In the genomic region with DNA sequence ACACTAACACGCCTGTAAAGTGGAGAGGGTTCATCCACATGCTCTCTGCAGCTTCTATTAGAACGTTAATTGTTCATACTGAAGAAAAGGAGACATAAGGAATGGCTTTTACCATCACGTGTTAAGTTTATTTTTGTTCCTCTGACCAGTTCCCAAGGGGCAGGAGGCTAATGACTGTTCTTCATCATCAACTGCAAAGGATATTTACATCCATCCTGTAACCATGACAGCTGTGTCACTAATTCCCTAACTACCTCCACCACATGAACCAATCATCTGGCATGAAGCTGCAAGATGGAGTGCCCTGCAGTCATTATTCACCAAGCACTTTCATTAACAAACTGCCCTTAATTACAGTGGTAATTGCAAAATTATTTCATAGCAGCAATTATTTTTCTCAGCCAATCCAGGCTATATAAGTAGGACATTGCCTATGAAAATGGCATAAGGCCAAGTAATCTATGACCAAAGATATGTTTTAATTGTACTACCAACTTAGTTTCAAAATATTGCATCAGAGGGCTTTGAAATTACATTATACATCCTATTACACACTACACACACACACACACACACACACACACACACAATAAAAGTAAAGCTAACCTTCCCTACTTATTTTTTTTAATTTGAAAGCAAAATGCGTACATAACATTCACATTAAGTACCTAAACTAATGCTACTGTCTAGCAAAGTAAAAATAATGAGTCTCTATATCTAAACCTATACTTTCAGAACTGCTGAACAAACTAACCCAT, we compare ENCODE assay signal across 17 cellular contexts.
DNase-seq lines count a peak whose midpoint lies in the region; ATAC-seq and TF ChIP-seq lines count a peak whose summit lies in the region.
"Had no signal": no experiment of that assay in that cellular context is flagged by ENCODE, and none has a peak within 500 bp of the region (broad histone marks: within the 10 kb centered on the region; RNA-seq: fewer than 3 reads in every experiment).

No MANE protein-coding gene starts in this region.

- no peak for TF ChIP-seq POLR2A in breast epithelium (IDR thresholded peaks at IDR 0.05)

- H3K4me3 ChIP-seq in A673 (ENCODE audit: low read depth, low read length, poor library complexity, severe bottlenecking) (no peak overlapping the region), breast epithelium (no peak overlapping the region)
- H3K4me3 ChIP-seq: dorsolateral prefrontal cortex, heart left ventricle, spleen had no signal

- ATAC-seq in left colon (peak; percentile 11), GM18520 (IDR thresholded peaks at IDR 0.05; ENCODE audit: unreplicated experiment) (no peak)
- ATAC-seq: heart left ventricle, natural killer cell had no signal

- no peak for TF ChIP-seq CTCF in A673 (conservative IDR thresholded peaks at IDR 0.05; ENCODE audit: low read depth, low read length)
- no peak for TF ChIP-seq CTCF in breast epithelium (IDR thresholded peaks at IDR 0.05)

- H3K27ac ChIP-seq in A673 (ENCODE audit: low read depth, low read length, poor library complexity, severe bottlenecking) (no peak overlapping the region), breast epithelium (no peak overlapping the region)
- H3K27ac ChIP-seq: dorsolateral prefrontal cortex, heart left ventricle, RWPE1, spleen had no signal

- no peaks in the 10 kb centered on the region for H3K36me3 ChIP-seq in A673 (ENCODE audit: insufficient read depth, low read length, poor library complexity, severe bottlenecking)
- H3K36me3 ChIP-seq in breast epithelium, result no peaks in the 10 kb centered on the region
- H3K36me3 ChIP-seq: heart left ventricle, spleen had no signal

- DNase-seq in DMS153 (lab: John Stamatoyannopoulos, UW) (peak; percentile 74), NCI-H1105 (lab: John Stamatoyannopoulos, UW) (peak; percentile 93), NCI-H526 (lab: John Stamatoyannopoulos, UW) (peak; percentile 99), left colon (no peak), A673 (ENCODE audit: low spot score) (no peak), nucleus accumbens (lab: John Stamatoyannopoulos, UW) (no peak), breast epithelium (ENCODE audit: low spot score in 2 of 2) (no peak)
- DNase-seq: activated CD4-positive, alpha-beta T cell treated with anti-CD3 and anti-CD28 coated beads, Interleukin-2, amount 10 ng/mL, durations not matched to agents 24 days and 14 days; dorsolateral prefrontal cortex; GOT3; heart left ventricle; KG1; natural killer cell; NCI-H2029 treated with DMSO at 0.1 percent for 48 hours; spleen had no signal

- POLR2A ChIA-PET in A673 (lab: Charles Lee; ENCODE audit: low non-redundant PET), result no interaction called here

- H3K4me1 ChIP-seq in A673 (ENCODE audit: insufficient read depth, low read length, poor library complexity, severe bottlenecking) (no peaks in the 10 kb centered on the region), breast epithelium (no peaks in the 10 kb centered on the region)
- H3K4me1 ChIP-seq: spleen had no signal

- intact Hi-C loops in left colon (cut with DNase I, micrococcal nuclease), result no loop called here
- intact Hi-C loops in A673 (cut with micrococcal nuclease; ENCODE audit: unreplicated experiment), result no loop called here
- intact Hi-C loops in breast epithelium (cut with DNase I; ENCODE audit: low total_unique reads), result no loop called here

- BruUV-seq in A673 (replicated peaks; lab: Mats Ljungman, UMichigan), result no TSS peak

- H3K9me3 ChIP-seq in A673 (ENCODE audit: low read depth, low read length, poor library complexity, severe bottlenecking) (no peaks in the 10 kb centered on the region), breast epithelium (no peaks in the 10 kb centered on the region)
- H3K9me3 ChIP-seq: heart left ventricle, spleen had no signal

- H3K27me3 ChIP-seq in A673 (replicated peaks; ENCODE audit: insufficient read depth, low read depth, low read length, poor library complexity) (peaks cover 6% of the 10 kb centered on the region), breast epithelium (no peaks in the 10 kb centered on the region)
- H3K27me3 ChIP-seq: dorsolateral prefrontal cortex, heart left ventricle had no signal

- CTCF ChIA-PET in A673 (lab: Charles Lee), result no interaction called here

Comparison
In these comparisons a context has a peak if more than half of its experiments do, and no peak if none do; other contexts are left out.
1. DNase-seq: peak in DMS153 (single experiment), NCI-H1105 (single experiment) and NCI-H526 (2 of 2); none in left colon (0 of 2), A673 (single experiment), nucleus accumbens (0 of 56) and breast epithelium (0 of 2).